In the genomic region with DNA sequence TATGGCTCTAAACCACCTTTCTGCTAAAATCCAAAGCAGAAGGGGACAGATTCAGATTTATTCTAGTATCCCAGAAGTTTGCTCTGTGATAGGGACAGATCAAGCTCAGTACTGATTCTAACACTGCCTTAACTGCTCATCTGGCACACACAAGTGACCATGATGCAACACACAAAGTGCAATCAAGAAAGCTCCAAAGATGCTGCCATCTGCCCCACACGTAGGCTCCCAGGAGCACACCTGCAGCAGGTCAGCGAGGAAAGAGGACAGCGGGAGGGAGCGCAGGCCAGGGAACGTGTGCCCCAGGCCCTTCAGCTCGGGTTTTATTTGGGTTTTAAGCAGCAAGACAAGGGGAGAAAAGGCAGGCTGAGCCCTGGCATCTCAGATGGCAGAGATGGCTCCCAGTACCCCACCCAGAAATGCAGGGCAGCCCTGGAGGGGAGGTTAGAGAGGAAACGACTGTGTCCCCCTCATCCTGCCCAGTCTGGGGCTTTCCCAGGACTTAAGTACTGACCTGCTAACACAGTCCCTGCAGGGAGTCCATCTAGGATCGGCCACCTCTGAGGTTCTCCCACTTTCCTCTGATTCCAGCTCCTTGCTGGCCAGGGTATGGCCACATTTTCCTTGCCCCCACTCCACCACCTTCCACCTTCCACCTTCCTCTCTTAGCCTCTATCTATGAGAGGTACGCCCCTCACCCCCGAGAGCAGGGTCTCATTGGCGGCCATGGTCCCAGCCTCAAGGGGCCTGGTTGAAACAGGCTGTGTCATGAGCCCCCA, we compare ENCODE assay signal across 1 cellular context.
TF ChIP-seq lines count a peak whose summit lies in the region.

No MANE protein-coding gene starts in this region.

TF ChIP-seq in K562, 482 proteins besides CTCF, POLR2A, EP300 and RAD21 (continued from another document):
- peak; percentile 12 for TF ChIP-seq TBP (optimal IDR thresholded peaks at IDR 0.05; ENCODE audit: low read depth, low read length)
- TF ChIP-seq, protein P1, sequence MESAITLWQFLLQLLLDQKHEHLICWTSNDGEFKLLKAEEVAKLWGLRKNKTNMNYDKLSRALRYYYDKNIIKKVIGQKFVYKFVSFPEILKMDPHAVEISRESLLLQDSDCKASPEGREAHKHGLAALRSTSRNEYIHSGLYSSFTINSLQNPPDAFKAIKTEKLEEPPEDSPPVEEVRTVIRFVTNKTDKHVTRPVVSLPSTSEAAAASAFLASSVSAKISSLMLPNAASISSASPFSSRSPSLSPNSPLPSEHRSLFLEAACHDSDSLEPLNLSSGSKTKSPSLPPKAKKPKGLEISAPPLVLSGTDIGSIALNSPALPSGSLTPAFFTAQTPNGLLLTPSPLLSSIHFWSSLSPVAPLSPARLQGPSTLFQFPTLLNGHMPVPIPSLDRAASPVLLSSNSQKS (CRISPR knock-in tag; IDR thresholded peaks at IDR 0.05): no peak
- TF ChIP-seq, protein P2, sequence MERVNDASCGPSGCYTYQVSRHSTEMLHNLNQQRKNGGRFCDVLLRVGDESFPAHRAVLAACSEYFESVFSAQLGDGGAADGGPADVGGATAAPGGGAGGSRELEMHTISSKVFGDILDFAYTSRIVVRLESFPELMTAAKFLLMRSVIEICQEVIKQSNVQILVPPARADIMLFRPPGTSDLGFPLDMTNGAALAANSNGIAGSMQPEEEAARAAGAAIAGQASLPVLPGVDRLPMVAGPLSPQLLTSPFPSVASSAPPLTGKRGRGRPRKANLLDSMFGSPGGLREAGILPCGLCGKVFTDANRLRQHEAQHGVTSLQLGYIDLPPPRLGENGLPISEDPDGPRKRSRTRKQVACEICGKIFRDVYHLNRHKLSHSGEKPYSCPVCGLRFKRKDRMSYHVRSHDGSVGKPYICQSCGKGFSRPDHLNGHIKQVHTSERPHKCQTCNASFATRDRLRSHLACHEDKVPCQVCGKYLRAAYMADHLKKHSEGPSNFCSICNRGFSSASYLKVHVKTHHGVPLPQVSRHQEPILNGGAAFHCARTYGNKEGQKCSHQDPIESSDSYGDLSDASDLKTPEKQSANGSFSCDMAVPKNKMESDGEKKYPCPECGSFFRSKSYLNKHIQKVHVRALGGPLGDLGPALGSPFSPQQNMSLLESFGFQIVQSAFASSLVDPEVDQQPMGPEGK (CRISPR knock-in tag; IDR thresholded peaks at IDR 0.05; ENCODE audit: borderline replicate concordance): no peak
- TF ChIP-seq, protein P3, sequence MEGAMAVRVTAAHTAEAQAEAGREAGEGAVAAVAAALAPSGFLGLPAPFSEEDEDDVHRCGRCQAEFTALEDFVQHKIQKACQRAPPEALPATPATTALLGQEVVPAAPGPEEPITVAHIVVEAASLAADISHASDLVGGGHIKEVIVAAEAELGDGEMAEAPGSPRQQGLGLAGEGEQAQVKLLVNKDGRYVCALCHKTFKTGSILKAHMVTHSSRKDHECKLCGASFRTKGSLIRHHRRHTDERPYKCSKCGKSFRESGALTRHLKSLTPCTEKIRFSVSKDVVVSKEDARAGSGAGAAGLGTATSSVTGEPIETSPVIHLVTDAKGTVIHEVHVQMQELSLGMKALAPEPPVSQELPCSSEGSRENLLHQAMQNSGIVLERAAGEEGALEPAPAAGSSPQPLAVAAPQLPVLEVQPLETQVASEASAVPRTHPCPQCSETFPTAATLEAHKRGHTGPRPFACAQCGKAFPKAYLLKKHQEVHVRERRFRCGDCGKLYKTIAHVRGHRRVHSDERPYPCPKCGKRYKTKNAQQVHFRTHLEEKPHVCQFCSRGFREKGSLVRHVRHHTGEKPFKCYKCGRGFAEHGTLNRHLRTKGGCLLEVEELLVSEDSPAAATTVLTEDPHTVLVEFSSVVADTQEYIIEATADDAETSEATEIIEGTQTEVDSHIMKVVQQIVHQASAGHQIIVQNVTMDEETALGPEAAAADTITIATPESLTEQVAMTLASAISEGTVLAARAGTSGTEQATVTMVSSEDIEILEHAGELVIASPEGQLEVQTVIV (CRISPR knock-in tag; IDR thresholded peaks at IDR 0.05; ENCODE audit: borderline replicate concordance): no peak
